ENCODE assay signal across 1 cellular context in the genomic region with DNA sequence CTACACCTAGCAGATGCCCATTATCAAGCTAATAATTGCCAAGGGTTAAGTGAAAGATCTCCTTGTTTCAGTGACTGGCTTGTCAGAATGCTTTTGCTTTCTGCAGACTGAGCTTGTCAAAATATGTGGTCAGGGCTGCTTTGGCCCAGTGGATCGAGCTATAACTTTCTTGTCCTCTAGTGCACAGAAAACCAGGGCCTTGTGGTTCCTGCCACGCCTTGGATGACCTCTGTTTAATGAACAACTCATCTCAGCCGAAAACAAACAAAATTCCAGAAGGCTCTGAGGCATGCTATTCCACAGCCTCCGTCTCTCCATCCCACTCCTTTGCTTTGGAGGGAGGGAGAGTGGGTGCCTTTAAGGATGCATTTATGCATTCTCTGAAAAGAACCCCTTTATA.
TF ChIP-seq lines count a peak whose summit lies in the region.

No MANE protein-coding gene starts in this region.

TF ChIP-seq in GM12878, 131 proteins besides CTCF, POLR2A, EP300 and RAD21:
- no peak for TF ChIP-seq YY1 (IDR thresholded peaks at IDR 0.05; ENCODE audit: low read depth, low read length)
- TF ChIP-seq, protein P1, sequence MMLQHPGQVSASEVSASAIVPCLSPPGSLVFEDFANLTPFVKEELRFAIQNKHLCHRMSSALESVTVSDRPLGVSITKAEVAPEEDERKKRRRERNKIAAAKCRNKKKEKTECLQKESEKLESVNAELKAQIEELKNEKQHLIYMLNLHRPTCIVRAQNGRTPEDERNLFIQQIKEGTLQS (IDR thresholded peaks at IDR 0.05; ENCODE audit: borderline replicate concordance, extremely low read depth, low read depth, low read length), result no peak
TF ChIP-seq in GM12878: peak in this region for 0.
